Comparison of ENCODE assay signal across 21 cellular contexts in the genomic region with DNA sequence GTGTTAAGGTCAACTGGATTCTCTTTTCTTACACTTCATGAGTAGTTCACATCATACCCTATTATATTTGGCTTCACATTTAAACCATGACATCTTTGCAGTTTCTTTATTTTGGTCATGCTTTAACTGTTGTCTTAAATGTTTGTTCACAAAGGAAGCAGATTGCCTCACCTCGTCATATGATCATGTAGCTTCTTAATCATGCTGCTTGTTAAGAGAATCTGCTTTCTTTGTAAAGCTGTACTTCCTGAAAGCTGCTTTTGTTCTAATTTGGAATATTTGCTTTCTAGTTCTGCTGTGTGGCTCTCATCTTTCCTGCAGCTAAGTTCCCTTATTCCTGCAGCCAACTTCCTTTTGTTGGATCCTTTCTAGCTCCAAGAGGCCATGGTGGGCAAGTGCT.
DNase-seq lines count a peak whose midpoint lies in the region; ATAC-seq and TF ChIP-seq lines count a peak whose summit lies in the region.
"Had no signal": no experiment of that assay in that cellular context is flagged by ENCODE, and none has a peak within 500 bp of the region (broad histone marks: within the 10 kb centered on the region; RNA-seq: fewer than 3 reads in every experiment).

No MANE protein-coding gene starts in this region.

- H3K27ac ChIP-seq in BLaER1 (no peak overlapping the region), PC-3 (ENCODE audit: low read length) (no peak overlapping the region), brain microvascular endothelial cell (no peak overlapping the region)
- H3K27ac ChIP-seq: GM23248, Peyer's patch, SK-N-MC had no signal

- H3K9ac ChIP-seq in BLaER1 (no peak overlapping the region), PC-3 (ENCODE audit: low read length) (no peak overlapping the region)
- H3K9ac ChIP-seq: GM23248 had no signal

- H3K9me3 Mint-ChIP-seq in activated CD8-positive, alpha-beta T cell treated with anti-CD3 and anti-CD28 coated beads for 36 hours = peaks cover 18% of the 10 kb centered on the region

- no peak overlapping the region for H2AFZ ChIP-seq in PC-3 (ENCODE audit: low read length)
- H2AFZ ChIP-seq: GM23248 had no signal

- H3K4me3 ChIP-seq in BLaER1 (peak overlapping the region; percentile 11; the same call in 1 of the 2 replicates), PC-3 (ENCODE audit: low read length) (no peak overlapping the region), epithelial cell of esophagus (ENCODE audit: low read length) (no peak overlapping the region), brain microvascular endothelial cell (ENCODE audit: low read depth, low read length) (no peak overlapping the region)
- H3K4me3 ChIP-seq: GM23248, Peyer's patch, SK-N-MC had no signal

- no peaks in the 10 kb centered on the region for H4K20me1 ChIP-seq in BLaER1
- H4K20me1 ChIP-seq in PC-3 (ENCODE audit: low read length) = no peaks in the 10 kb centered on the region

- intact Hi-C loops in PC-3 (cut with micrococcal nuclease) = loop anchor here (2.0 to 10.0 kb wide), 2 partner anchors 51 to 131 kb away; no protein-coding TSS in a partner anchor
- intact Hi-C loops in activated CD8-positive, alpha-beta T cell treated with anti-CD3 and anti-CD28 coated beads for 36 hours (cut with micrococcal nuclease) = no loop called here

- no peak for DNase-seq in PC-3
- peak; percentile 76 for DNase-seq in epithelial cell of esophagus (ENCODE audit: low read depth)
- peak; percentile 93 for DNase-seq in foreskin melanocyte
- DNase-seq in iPS-NIHi7 (ENCODE audit: extremely low spot score) = no peak
- DNase-seq in activated CD8-positive, alpha-beta T cell treated with anti-CD3 and anti-CD28 coated beads for 36 hours = no peak
- DNase-seq in brain microvascular endothelial cell = no peak
- DNase-seq: 8988T; ACHN; BE2C; CD4-positive, CD25-positive, alpha-beta regulatory T cell; GM23248; H7; KBM-7; NCI-H1105 treated with DMSO at 0.1 percent for 48 hours; NCI-H1930; NCI-H226; NCI-H510A; Peyer's patch; SHP77 treated with DMSO at 0.1 percent for 48 hours had no signal

- H3K27me3 Mint-ChIP-seq in activated CD8-positive, alpha-beta T cell treated with anti-CD3 and anti-CD28 coated beads for 36 hours = peaks cover 1% of the 10 kb centered on the region

- H3F3A ChIP-seq in PC-3 (ENCODE audit: low read length, unreplicated experiment) = no peaks in the 10 kb centered on the region

- H3K36me3 ChIP-seq in BLaER1 (peaks cover 6% of the 10 kb centered on the region; the same call in 1 of the 2 replicates), PC-3 (ENCODE audit: low read depth, low read length) (no peaks in the 10 kb centered on the region), brain microvascular endothelial cell (replicated peaks) (no peaks in the 10 kb centered on the region)
- H3K36me3 ChIP-seq: BE2C, Peyer's patch had no signal

- CTCF ChIA-PET in PC-3 (lab: Charles Lee) = no interaction called here
- CTCF ChIA-PET in activated CD8-positive, alpha-beta T cell treated with anti-CD3 and anti-CD28 coated beads for 36 hours (lab: Charles Lee) = no interaction called here

- no peak overlapping the region for H3K4me3 Mint-ChIP-seq in activated CD8-positive, alpha-beta T cell treated with anti-CD3 and anti-CD28 coated beads for 36 hours
- H3K4me3 Mint-ChIP-seq: CD4-positive, CD25-positive, alpha-beta regulatory T cell had no signal

- peak; percentile 58 for ATAC-seq in PC-3
- no peak for ATAC-seq in activated CD8-positive, alpha-beta T cell treated with anti-CD3 and anti-CD28 coated beads for 36 hours

- H3K36me3 Mint-ChIP-seq in activated CD8-positive, alpha-beta T cell treated with anti-CD3 and anti-CD28 coated beads for 36 hours (ENCODE audit: low read depth) = no peaks in the 10 kb centered on the region
- H3K36me3 Mint-ChIP-seq: CD4-positive, CD25-positive, alpha-beta regulatory T cell had no signal

- POLR2A ChIA-PET in PC-3 (lab: Charles Lee; ENCODE audit: unreplicated experiment) = interaction anchor here (0.5 to 0.7 kb wide), 3 partner anchors 10 to 68 kb away, joined by 3 to 22 read pairs (median 5); no protein-coding TSS in a partner anchor
- POLR2A ChIA-PET in activated CD8-positive, alpha-beta T cell treated with anti-CD3 and anti-CD28 coated beads for 36 hours (lab: Charles Lee) = no interaction called here

- H3K9me3 ChIP-seq in BLaER1 = peaks cover 56% of the 10 kb centered on the region
- no peaks in the 10 kb centered on the region for H3K9me3 ChIP-seq in PC-3 (ENCODE audit: low read length)
- H3K9me3 ChIP-seq: BE2C, Peyer's patch had no signal

- H3K4me2 ChIP-seq in BLaER1 (no peak overlapping the region), PC-3 (ENCODE audit: low read length) (no peak overlapping the region)

- no peaks in the 10 kb centered on the region for H3K79me2 ChIP-seq in PC-3 (ENCODE audit: low read length)

- no peak for TF ChIP-seq CTCF in PC-3 (conservative IDR thresholded peaks at IDR 0.05; ENCODE audit: low read depth, low read length)
- no peak for TF ChIP-seq CTCF in epithelial cell of esophagus (IDR thresholded peaks at IDR 0.05; ENCODE audit: insufficient read depth, low read depth, low read length, missing control alignments)
- TF ChIP-seq CTCF in activated CD8-positive, alpha-beta T cell treated with anti-CD3 and anti-CD28 coated beads for 36 hours (IDR thresholded peaks at IDR 0.05) = no peak
- no peak for TF ChIP-seq CTCF in brain microvascular endothelial cell (IDR thresholded peaks at IDR 0.05; ENCODE audit: low read depth, low read length, missing control alignments)

- no peaks in the 10 kb centered on the region for H3K27me3 ChIP-seq in BLaER1
- no peaks in the 10 kb centered on the region for H3K27me3 ChIP-seq in PC-3 (ENCODE audit: low read length)
- H3K27me3 ChIP-seq in brain microvascular endothelial cell (replicated peaks) = no peaks in the 10 kb centered on the region
- H3K27me3 ChIP-seq: BE2C, Peyer's patch had no signal

- in situ Hi-C loops in brain microvascular endothelial cell (cut with HindIII; ENCODE audit: low pct_ligation_motif_present, low sequenced_read_pairs) = no loop called here

- H3K4me1 ChIP-seq in BLaER1 (peaks cover 41% of the 10 kb centered on the region), PC-3 (ENCODE audit: insufficient read depth, low read length) (peaks cover 22% of the 10 kb centered on the region)
- H3K4me1 ChIP-seq: BE2C, Peyer's patch had no signal

- H3K4me1 Mint-ChIP-seq in activated CD8-positive, alpha-beta T cell treated with anti-CD3 and anti-CD28 coated beads for 36 hours (ENCODE audit: low read depth) = peaks cover 7% of the 10 kb centered on the region
- H3K4me1 Mint-ChIP-seq: CD4-positive, CD25-positive, alpha-beta regulatory T cell had no signal

- H3K27ac Mint-ChIP-seq in activated CD8-positive, alpha-beta T cell treated with anti-CD3 and anti-CD28 coated beads for 36 hours = no peak overlapping the region
- H3K27ac Mint-ChIP-seq: CD4-positive, CD25-positive, alpha-beta regulatory T cell had no signal

- no TSS peak for BruUV-seq in PC-3 (replicated peaks; lab: Mats Ljungman, UMichigan)

- no peaks in the 10 kb centered on the region for H3K9me2 ChIP-seq in PC-3 (replicated peaks; ENCODE audit: low read length)

Comparison
In these comparisons a context has a peak if more than half of its experiments do, and no peak if none do; other contexts are left out.
1. DNase-seq: peak in epithelial cell of esophagus (single experiment) and foreskin melanocyte (single experiment); none in PC-3 (single experiment), iPS-NIHi7 (single experiment), activated CD8-positive, alpha-beta T cell treated with anti-CD3 and anti-CD28 coated beads for 36 hours (single experiment) and brain microvascular endothelial cell (single experiment).